In the genomic region with DNA sequence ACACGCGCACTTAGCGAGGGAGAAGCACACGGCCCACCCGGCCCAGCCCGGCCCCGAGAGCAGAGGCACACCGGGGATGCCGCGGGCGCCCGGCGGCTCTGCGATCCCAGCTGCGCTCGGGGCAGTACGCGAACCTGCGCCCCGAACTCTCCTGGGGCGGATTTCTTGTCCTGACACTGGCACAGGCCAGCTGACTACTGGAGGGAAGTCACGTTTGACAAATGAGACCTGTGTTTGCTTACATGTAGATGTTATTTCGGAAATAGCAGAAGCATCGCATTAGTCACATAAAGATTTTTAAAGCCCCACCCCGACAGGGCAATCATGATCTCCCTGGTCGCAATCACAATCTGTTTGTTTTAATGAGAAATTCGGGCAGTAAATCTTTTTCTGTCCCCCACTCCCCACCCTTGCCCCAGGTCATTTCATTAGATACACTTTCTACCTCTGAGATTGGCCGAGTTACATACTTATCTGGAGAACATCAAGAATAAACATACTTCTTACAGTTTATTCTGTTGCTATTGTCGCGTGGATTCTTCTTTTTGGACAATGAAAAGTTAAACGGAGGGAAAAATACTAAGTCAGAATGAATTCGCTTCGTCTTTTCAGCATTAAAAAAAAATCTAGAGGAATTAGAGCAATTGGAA, we compare ENCODE assay signal across 10 cellular contexts.
DNase-seq lines count a peak whose midpoint lies in the region; ATAC-seq and TF ChIP-seq lines count a peak whose summit lies in the region.
"Had no signal": no experiment of that assay in that cellular context is flagged by ENCODE, and none has a peak within 500 bp of the region (broad histone marks: within the 10 kb centered on the region; RNA-seq: fewer than 3 reads in every experiment).

No MANE protein-coding gene starts in this region.

- H3K36me3 ChIP-seq in right atrium auricular region = no peaks in the 10 kb centered on the region
- H3K36me3 ChIP-seq in ectodermal cell (ENCODE audit: control insufficient read depth, insufficient read depth, low read length) = no peaks in the 10 kb centered on the region
- no peaks in the 10 kb centered on the region for H3K36me3 ChIP-seq in mucosa of stomach (ENCODE audit: control insufficient read depth, insufficient read depth, low read length)
- no peaks in the 10 kb centered on the region for H3K36me3 ChIP-seq in vagina

- H3K9me3 Mint-ChIP-seq in T-helper 2 cell treated with Interferon-gamma antibody and Interleukin-4, amounts not matched to agents 5 μg/mL and 100 μg/mL, for 36 hours = no peaks in the 10 kb centered on the region
- H3K9me3 Mint-ChIP-seq: activated CD4-positive, alpha-beta memory T cell treated with anti-CD3 and anti-CD28 coated beads, Interleukin-2, amount 10 ng/mL, durations not matched to agents 7 days and 5 days; dendritic cell treated with granulocyte-macrophage colony-stimulating factor and Interleukin-4, amounts not matched to agents 40 ng/mL and 50 ng/mL, for 4 days had no signal

- TF ChIP-seq CTCF in right atrium auricular region (IDR thresholded peaks at IDR 0.05) (no peak), vagina (IDR thresholded peaks at IDR 0.05) (no peak)

- H3K9ac ChIP-seq in mucosa of stomach (ENCODE audit: low read length) = peak overlapping the region; percentile 1

- H3K36me3 Mint-ChIP-seq in T-helper 2 cell treated with Interferon-gamma antibody and Interleukin-4, amounts not matched to agents 5 μg/mL and 100 μg/mL, for 36 hours (ENCODE audit: low read depth) = no peaks in the 10 kb centered on the region

- H3K27me3 ChIP-seq in right atrium auricular region = no peaks in the 10 kb centered on the region
- peaks cover 33% of the 10 kb centered on the region for H3K27me3 ChIP-seq in ectodermal cell (ENCODE audit: control insufficient read depth, insufficient read depth, low read length, poor library complexity, severe bottlenecking)
- peaks cover 32% of the 10 kb centered on the region for H3K27me3 ChIP-seq in mucosa of stomach (ENCODE audit: control insufficient read depth, insufficient read depth, low read length)
- no peaks in the 10 kb centered on the region for H3K27me3 ChIP-seq in vagina

- WGBS in ectodermal cell, 2 experiments = 1 to 2% methylated on average over 33 of the region's 33 CpGs

- H3K4me1 Mint-ChIP-seq in T-helper 2 cell treated with Interferon-gamma antibody and Interleukin-4, amounts not matched to agents 5 μg/mL and 100 μg/mL, for 36 hours (ENCODE audit: low read depth) = no peaks in the 10 kb centered on the region

- H3K27ac Mint-ChIP-seq in T-helper 2 cell treated with Interferon-gamma antibody and Interleukin-4, amounts not matched to agents 5 μg/mL and 100 μg/mL, for 36 hours = no peak overlapping the region
- H3K27ac Mint-ChIP-seq: activated CD4-positive, alpha-beta memory T cell treated with anti-CD3 and anti-CD28 coated beads, Interleukin-2, amount 10 ng/mL, durations not matched to agents 7 days and 5 days; dendritic cell treated with granulocyte-macrophage colony-stimulating factor and Interleukin-4, amounts not matched to agents 40 ng/mL and 50 ng/mL, for 4 days had no signal

- peaks cover 32% of the 10 kb centered on the region for H3K27me3 Mint-ChIP-seq in T-helper 2 cell treated with Interferon-gamma antibody and Interleukin-4, amounts not matched to agents 5 μg/mL and 100 μg/mL, for 36 hours (ENCODE audit: low read depth)

- H3K4me3 ChIP-seq in right atrium auricular region (peak overlapping the region; percentile 19 to 45), ectodermal cell (ENCODE audit: insufficient read depth, low read depth, low read length) (peak overlapping the region; percentile 35), mucosa of stomach (ENCODE audit: low read length) (no peak overlapping the region), vagina (peak overlapping the region; percentile 7 to 17)

- H3K4me3 Mint-ChIP-seq in T-helper 2 cell treated with Interferon-gamma antibody and Interleukin-4, amounts not matched to agents 5 μg/mL and 100 μg/mL, for 36 hours = no peak overlapping the region
- H3K4me3 Mint-ChIP-seq: activated CD4-positive, alpha-beta memory T cell treated with anti-CD3 and anti-CD28 coated beads, Interleukin-2, amount 10 ng/mL, durations not matched to agents 7 days and 5 days; dendritic cell treated with granulocyte-macrophage colony-stimulating factor and Interleukin-4, amounts not matched to agents 40 ng/mL and 50 ng/mL, for 4 days had no signal

- no peaks in the 10 kb centered on the region for H3K9me3 ChIP-seq in right atrium auricular region
- H3K9me3 ChIP-seq in ectodermal cell (ENCODE audit: control insufficient read depth, low read length) = no peaks in the 10 kb centered on the region
- no peaks in the 10 kb centered on the region for H3K9me3 ChIP-seq in mucosa of stomach (ENCODE audit: control insufficient read depth, low read length)
- H3K9me3 ChIP-seq in vagina = no peaks in the 10 kb centered on the region

- no peak for TF ChIP-seq POLR2A in vagina (IDR thresholded peaks at IDR 0.05)

- H3K4me1 ChIP-seq in right atrium auricular region (peaks cover 0 to 4% of the 10 kb centered on the region in 2 donors), ectodermal cell (ENCODE audit: control insufficient read depth, insufficient read depth, low read length) (peaks cover 27% of the 10 kb centered on the region), mucosa of stomach (ENCODE audit: control insufficient read depth, insufficient read depth, low read length) (no peaks in the 10 kb centered on the region), vagina (peaks cover 5% of the 10 kb centered on the region)

- intact Hi-C loops in left ventricle myocardium superior (cut with micrococcal nuclease) = no loop called here
- intact Hi-C loops in vagina (cut with DNase I) = no loop called here

- no peak overlapping the region for H3K27ac ChIP-seq in right atrium auricular region
- H3K27ac ChIP-seq in ectodermal cell (ENCODE audit: insufficient read depth, low read depth, low read length, poor library complexity, severe bottlenecking) = no peak overlapping the region
- H3K27ac ChIP-seq in vagina = no peak overlapping the region

- ATAC-seq in left ventricle myocardium superior = no peak

- no peak for DNase-seq in right atrium auricular region (ENCODE audit: low spot score)
- DNase-seq in left ventricle myocardium superior = no peak
- no peak for DNase-seq in vagina (ENCODE audit: extremely low spot score in 2 of 2)
- no peak for DNase-seq in T-helper 2 cell treated with Interferon-gamma antibody and Interleukin-4, amounts not matched to agents 5 μg/mL and 100 μg/mL, for 36 hours (ENCODE audit: low spot score)
- no peak for DNase-seq in COR-L47 (lab: John Stamatoyannopoulos, UW)
- DNase-seq in NCI-H2196 (lab: John Stamatoyannopoulos, UW; ENCODE audit: unreplicated experiment) = no peak
- DNase-seq: activated CD4-positive, alpha-beta memory T cell treated with anti-CD3 and anti-CD28 coated beads, Interleukin-2, amount 10 ng/mL, durations not matched to agents 7 days and 5 days had no signal
